Comparison of ENCODE assay signal across 11 cellular contexts in the genomic region with DNA sequence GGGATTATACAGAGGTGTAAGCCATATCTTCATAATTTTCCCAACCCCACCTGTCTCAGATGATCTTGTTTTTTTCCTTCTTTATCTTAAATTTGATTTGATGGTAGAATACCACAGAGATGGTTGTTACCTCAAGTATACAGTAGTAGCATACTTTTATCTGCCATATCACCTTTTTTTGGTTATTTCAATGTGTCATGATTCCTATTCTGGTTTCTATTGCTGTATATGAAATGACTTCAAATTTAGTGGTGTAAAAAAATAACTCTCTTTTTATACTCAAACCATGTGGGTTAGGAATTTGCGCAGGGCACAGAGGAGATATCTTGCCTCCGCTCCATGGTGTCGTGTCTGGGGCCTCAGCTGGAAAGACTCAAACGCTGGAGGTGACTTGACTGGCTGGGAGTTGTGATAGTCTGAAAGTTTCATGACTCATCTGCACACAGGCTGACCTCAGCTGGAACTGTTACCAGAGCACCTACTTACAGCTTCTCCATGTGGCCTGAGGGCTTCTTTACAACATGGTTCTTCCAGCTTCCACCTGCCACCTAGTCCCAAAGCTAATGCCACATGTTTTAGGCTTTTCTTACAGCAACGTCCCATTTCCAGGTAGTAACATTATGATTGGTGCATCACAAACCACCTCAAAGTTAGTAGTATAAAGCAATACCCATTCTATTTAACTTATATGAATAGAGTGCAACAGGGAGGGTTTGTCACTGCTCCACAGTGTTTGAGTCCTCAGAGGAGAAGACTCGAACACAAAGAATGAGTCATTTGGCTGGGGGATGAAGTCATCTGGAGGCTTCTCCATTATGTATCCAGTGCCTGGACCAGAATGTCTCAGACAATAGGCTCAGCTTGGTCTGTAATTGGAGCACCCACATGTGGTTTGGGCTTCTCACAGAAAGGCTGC.
DNase-seq lines count a peak whose midpoint lies in the region; ATAC-seq and TF ChIP-seq lines count a peak whose summit lies in the region.
"Had no signal": no experiment of that assay in that cellular context is flagged by ENCODE, and none has a peak within 500 bp of the region (broad histone marks: within the 10 kb centered on the region; RNA-seq: fewer than 3 reads in every experiment).

No MANE protein-coding gene starts in this region.

- CTCF ChIA-PET in activated naive CD4-positive, alpha-beta T cell treated with anti-CD3 and anti-CD28 coated beads for 36 hours (lab: Charles Lee), result no interaction called here
- CTCF ChIA-PET in activated naive CD4-positive, alpha-beta T cell treated with anti-CD3 and anti-CD28 coated beads, Interleukin-2, amount 10 ng/mL, durations not matched to agents 7 days and 5 days (lab: Charles Lee), result no interaction called here

- no peaks in the 10 kb centered on the region for H3K9me3 ChIP-seq in sigmoid colon
- H3K9me3 ChIP-seq: right atrium auricular region, thyroid gland had no signal

- 77 to 82% methylated on average over 6 of the region's 6 CpGs for WGBS in sigmoid colon, 2 donors

- H3K27me3 Mint-ChIP-seq in activated naive CD4-positive, alpha-beta T cell treated with anti-CD3 and anti-CD28 coated beads for 36 hours (ENCODE audit: low read depth), result no peaks in the 10 kb centered on the region
- H3K27me3 Mint-ChIP-seq in activated naive CD4-positive, alpha-beta T cell treated with anti-CD3 and anti-CD28 coated beads, Interleukin-2, amount 10 ng/mL, durations not matched to agents 7 days and 5 days, result no peaks in the 10 kb centered on the region

- H3K4me1 ChIP-seq in sigmoid colon, result no peaks in the 10 kb centered on the region
- H3K4me1 ChIP-seq: right atrium auricular region, thyroid gland had no signal

- peak; percentile 79 for ATAC-seq in stimulated activated naive CD8-positive, alpha-beta T cell treated with anti-CD3 and anti-CD28 coated beads, Interleukin-15, Interleukin-2, amounts not matched to agents 100 U/mL and 50 U/mL, for 24 hours
- ATAC-seq in omental fat pad (ENCODE audit: low FRiP score), result no peak

- H3K27ac Mint-ChIP-seq in activated naive CD4-positive, alpha-beta T cell treated with anti-CD3 and anti-CD28 coated beads for 36 hours, result no peak overlapping the region
- no peak overlapping the region for H3K27ac Mint-ChIP-seq in activated naive CD4-positive, alpha-beta T cell treated with anti-CD3 and anti-CD28 coated beads, Interleukin-2, amount 10 ng/mL, durations not matched to agents 7 days and 5 days

- TF ChIP-seq CTCF in omental fat pad (IDR thresholded peaks at IDR 0.05), result no peak
- TF ChIP-seq CTCF in sigmoid colon (IDR thresholded peaks at IDR 0.05), result no peak

- H3K4me1 Mint-ChIP-seq in activated naive CD4-positive, alpha-beta T cell treated with anti-CD3 and anti-CD28 coated beads for 36 hours (ENCODE audit: low read depth), result peaks cover 3% of the 10 kb centered on the region
- no peaks in the 10 kb centered on the region for H3K4me1 Mint-ChIP-seq in activated naive CD4-positive, alpha-beta T cell treated with anti-CD3 and anti-CD28 coated beads, Interleukin-2, amount 10 ng/mL, durations not matched to agents 7 days and 5 days

- no peak for TF ChIP-seq POLR2A in sigmoid colon (IDR thresholded peaks at IDR 0.05)

- TF ChIP-seq EP300 in sigmoid colon (IDR thresholded peaks at IDR 0.05), result no peak

- H3K9me3 Mint-ChIP-seq in activated naive CD4-positive, alpha-beta T cell treated with anti-CD3 and anti-CD28 coated beads for 36 hours, result no peaks in the 10 kb centered on the region
- no peaks in the 10 kb centered on the region for H3K9me3 Mint-ChIP-seq in activated naive CD4-positive, alpha-beta T cell treated with anti-CD3 and anti-CD28 coated beads, Interleukin-2, amount 10 ng/mL, durations not matched to agents 7 days and 5 days

- DNase-seq in activated naive CD4-positive, alpha-beta T cell treated with anti-CD3 and anti-CD28 coated beads for 36 hours, result peak; percentile 10
- DNase-seq in activated naive CD4-positive, alpha-beta T cell treated with anti-CD3 and anti-CD28 coated beads, Interleukin-2, amount 10 ng/mL, durations not matched to agents 7 days and 5 days, result no peak
- DNase-seq in NCI-H2196 (lab: John Stamatoyannopoulos, UW; ENCODE audit: unreplicated experiment) (peak; percentile 59), dermis blood vessel endothelial cell (peak; percentile 62), omental fat pad (ENCODE audit: low spot score) (no peak), amygdala (lab: John Stamatoyannopoulos, UW) (no peak), sigmoid colon (no peak)
- peak; percentile 8 for DNase-seq in stimulated activated naive CD8-positive, alpha-beta T cell treated with anti-CD3 and anti-CD28 coated beads, Interleukin-15, Interleukin-2, amounts not matched to agents 100 U/mL and 50 U/mL, for 24 hours
- DNase-seq: NCI-H187, thyroid gland had no signal

- H3K4me3 Mint-ChIP-seq in activated naive CD4-positive, alpha-beta T cell treated with anti-CD3 and anti-CD28 coated beads for 36 hours, result no peak overlapping the region
- no peak overlapping the region for H3K4me3 Mint-ChIP-seq in activated naive CD4-positive, alpha-beta T cell treated with anti-CD3 and anti-CD28 coated beads, Interleukin-2, amount 10 ng/mL, durations not matched to agents 7 days and 5 days

- H3K27ac ChIP-seq in sigmoid colon, result no peak overlapping the region
- H3K27ac ChIP-seq: right atrium auricular region, thyroid gland had no signal

- H3K36me3 ChIP-seq in sigmoid colon, result no peaks in the 10 kb centered on the region
- H3K36me3 ChIP-seq: right atrium auricular region, thyroid gland had no signal

- H3K27me3 ChIP-seq in sigmoid colon, result no peaks in the 10 kb centered on the region
- H3K27me3 ChIP-seq: right atrium auricular region, thyroid gland had no signal

- no peak overlapping the region for H3K4me3 ChIP-seq in sigmoid colon
- H3K4me3 ChIP-seq: right atrium auricular region, thyroid gland had no signal

- intact Hi-C loops in activated naive CD4-positive, alpha-beta T cell treated with anti-CD3 and anti-CD28 coated beads for 36 hours (cut with micrococcal nuclease), result loop anchor here (5.0 kb wide), 1 partner anchor 33 kb away; no protein-coding TSS in a partner anchor
- intact Hi-C loops in sigmoid colon (cut with DNase I), result no loop called here

- H3K36me3 Mint-ChIP-seq in activated naive CD4-positive, alpha-beta T cell treated with anti-CD3 and anti-CD28 coated beads for 36 hours (ENCODE audit: low read depth), result no peaks in the 10 kb centered on the region
- no peaks in the 10 kb centered on the region for H3K36me3 Mint-ChIP-seq in activated naive CD4-positive, alpha-beta T cell treated with anti-CD3 and anti-CD28 coated beads, Interleukin-2, amount 10 ng/mL, durations not matched to agents 7 days and 5 days

Comparison
In these comparisons a context has a peak if more than half of its experiments do, and no peak if none do; other contexts are left out.
1. DNase-seq: peak in activated naive CD4-positive, alpha-beta T cell treated with anti-CD3 and anti-CD28 coated beads for 36 hours (single experiment), NCI-H2196 (single experiment), dermis blood vessel endothelial cell (single experiment) and stimulated activated naive CD8-positive, alpha-beta T cell treated with anti-CD3 and anti-CD28 coated beads, Interleukin-15, Interleukin-2, amounts not matched to agents 100 U/mL and 50 U/mL, for 24 hours (single experiment); none in activated naive CD4-positive, alpha-beta T cell treated with anti-CD3 and anti-CD28 coated beads, Interleukin-2, amount 10 ng/mL, durations not matched to agents 7 days and 5 days (single experiment), omental fat pad (single experiment), amygdala (0 of 56) and sigmoid colon (single experiment).